ENCODE assay signal across 21 cellular contexts in the genomic region with DNA sequence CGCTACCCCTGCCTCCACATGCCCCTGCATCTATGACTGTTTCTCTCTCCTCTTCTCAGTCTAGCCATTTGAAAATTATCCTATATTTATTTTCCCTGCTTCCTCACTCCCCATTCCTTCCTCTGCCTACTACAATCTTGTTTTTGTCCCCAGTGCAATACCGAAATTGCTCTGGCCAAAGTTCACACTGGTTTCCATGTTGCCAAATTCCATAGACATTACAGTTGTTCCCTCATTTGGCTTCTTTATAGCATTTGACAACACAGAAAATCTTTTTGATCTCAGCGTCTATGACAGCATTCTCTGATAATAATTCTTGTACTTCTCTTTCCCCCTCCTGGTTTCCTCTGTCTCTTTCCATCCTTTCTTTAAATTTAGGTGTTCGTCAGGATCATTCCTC.
DNase-seq lines count a peak whose midpoint lies in the region; ATAC-seq, FAIRE-seq and TF ChIP-seq lines count a peak whose summit lies in the region.
"Had no signal": no experiment of that assay in that cellular context is flagged by ENCODE, and none has a peak within 500 bp of the region (broad histone marks: within the 10 kb centered on the region; RNA-seq: fewer than 3 reads in every experiment).

No MANE protein-coding gene starts in this region.

- no peak for TF ChIP-seq POLR2A in Peyer's patch (IDR thresholded peaks at IDR 0.05)

- peak overlapping the region; percentile 66 for H3K27ac Mint-ChIP-seq in CD8-positive, alpha-beta T cell
- H3K27ac Mint-ChIP-seq: activated naive CD8-positive, alpha-beta T cell treated with anti-CD3 and anti-CD28 coated beads, Interleukin-2, amount 50 U/mL, for 24 hours; T-cell had no signal

- H3K4me1 ChIP-seq in CD8-positive, alpha-beta T cell (ENCODE audit: insufficient read depth, low read length), result no peaks in the 10 kb centered on the region
- H3K4me1 ChIP-seq in small intestine (ENCODE audit: control insufficient read depth in 2 of 2, insufficient read depth in 1 of 2, low read depth in 1 of 2, low read length in 1 of 2) (no peaks in the 10 kb centered on the region), Peyer's patch (no peaks in the 10 kb centered on the region)
- H3K4me1 ChIP-seq: right lobe of liver, vagina had no signal

- CTCF ChIA-PET in CD8-positive, alpha-beta T cell (lab: Charles Lee), result no interaction called here

- no peaks in the 10 kb centered on the region for H3K9me3 Mint-ChIP-seq in CD8-positive, alpha-beta T cell

- H3K27ac ChIP-seq in CD8-positive, alpha-beta T cell (ENCODE audit: low read depth, low read length), result no peak overlapping the region
- H3K27ac ChIP-seq in small intestine (ENCODE audit: low read depth in 1 of 2, low read length in 1 of 2) (no peak overlapping the region), Peyer's patch (no peak overlapping the region)
- H3K27ac ChIP-seq: ovary, right lobe of liver, vagina had no signal

- no peak for TF ChIP-seq CTCF in CD8-positive, alpha-beta T cell (IDR thresholded peaks at IDR 0.05)
- TF ChIP-seq CTCF in fibroblast of the aortic adventitia (IDR thresholded peaks at IDR 0.05; ENCODE audit: insufficient read depth, low read length) (no peak), Peyer's patch (IDR thresholded peaks at IDR 0.05) (no peak)

- DNase-seq in CD8-positive, alpha-beta T cell, result no peak
- DNase-seq in NCI-H226 (peak; percentile 8), fibroblast of the aortic adventitia (ENCODE audit: low read depth) (peak; percentile 28), small intestine (peak; percentile 77), NCI-H510A (lab: John Stamatoyannopoulos, UW) (no peak), Peyer's patch (no peak), CD1c-positive myeloid dendritic cell (ENCODE audit: extremely low spot score) (no peak)
- DNase-seq in activated CD4-positive, CD25-positive, alpha-beta regulatory T cell treated with anti-CD3 and anti-CD28 coated beads, Interleukin-2, amount 50 U/mL, for 72 hours, result no peak
- DNase-seq: activated CD4-positive, alpha-beta T cell treated with anti-CD3 and anti-CD28 coated beads for 48 hours; activated naive CD8-positive, alpha-beta T cell treated with anti-CD3 and anti-CD28 coated beads, Interleukin-2, amount 50 U/mL, for 24 hours; dermis blood vessel endothelial cell; DND-41; kidney glomerular epithelial cell; mesenchymal stem cell; naive thymus-derived CD8-positive, alpha-beta T cell; ovary; right lobe of liver; SHP77; T-cell had no signal

- H3K36me3 ChIP-seq in CD8-positive, alpha-beta T cell (ENCODE audit: insufficient read depth, low read length), result no peaks in the 10 kb centered on the region
- H3K36me3 ChIP-seq in small intestine (ENCODE audit: control insufficient read depth in 2 of 2, insufficient read depth in 2 of 2, low read length in 2 of 2), result no peaks in the 10 kb centered on the region
- H3K36me3 ChIP-seq in Peyer's patch, result no peaks in the 10 kb centered on the region
- H3K36me3 ChIP-seq: ovary, right lobe of liver, vagina had no signal

- H3K27me3 Mint-ChIP-seq in CD8-positive, alpha-beta T cell (ENCODE audit: low read depth), result no peaks in the 10 kb centered on the region
- H3K27me3 Mint-ChIP-seq: activated naive CD8-positive, alpha-beta T cell treated with anti-CD3 and anti-CD28 coated beads, Interleukin-2, amount 50 U/mL, for 24 hours; naive thymus-derived CD8-positive, alpha-beta T cell; T-cell had no signal

- POLR2A ChIA-PET in CD8-positive, alpha-beta T cell (lab: Charles Lee), result no interaction called here

- no peaks in the 10 kb centered on the region for H3K9me3 ChIP-seq in CD8-positive, alpha-beta T cell (ENCODE audit: low read length)
- H3K9me3 ChIP-seq in small intestine (ENCODE audit: control insufficient read depth, low read depth), result no peaks in the 10 kb centered on the region
- H3K9me3 ChIP-seq in Peyer's patch, result no peaks in the 10 kb centered on the region
- H3K9me3 ChIP-seq: ovary, right lobe of liver, vagina had no signal

- peaks cover 25% of the 10 kb centered on the region for H3K36me3 Mint-ChIP-seq in CD8-positive, alpha-beta T cell

- H3K4me3 Mint-ChIP-seq in CD8-positive, alpha-beta T cell, result no peak overlapping the region
- H3K4me3 Mint-ChIP-seq: activated naive CD8-positive, alpha-beta T cell treated with anti-CD3 and anti-CD28 coated beads, Interleukin-2, amount 50 U/mL, for 24 hours; T-cell had no signal

- WGBS in small intestine, 3 donors, result 23 to 49% (median 40%) methylated on average over 3 to 4 of the region's 4 CpGs

- no peak overlapping the region for H3K4me3 ChIP-seq in CD8-positive, alpha-beta T cell (ENCODE audit: low read depth, low read length)
- H3K4me3 ChIP-seq in fibroblast of the aortic adventitia (ENCODE audit: low read depth, low read length) (no peak overlapping the region), small intestine (ENCODE audit: low read depth in 1 of 2, low read length in 2 of 2) (no peak overlapping the region), Peyer's patch (no peak overlapping the region)
- H3K4me3 ChIP-seq: ovary, right lobe of liver, vagina had no signal

- no peak for ATAC-seq in CD8-positive, alpha-beta T cell
- ATAC-seq: activated naive CD8-positive, alpha-beta T cell treated with anti-CD3 and anti-CD28 coated beads, Interleukin-2, amount 50 U/mL, for 24 hours; naive thymus-derived CD8-positive, alpha-beta T cell; T-cell had no signal

- peaks cover 9% of the 10 kb centered on the region for H3K4me1 Mint-ChIP-seq in CD8-positive, alpha-beta T cell (ENCODE audit: low read depth)

- FAIRE-seq in small intestine (lab: Jason Lieb, UNC), result no peak
- FAIRE-seq: TTC549 had no signal

- no peaks in the 10 kb centered on the region for H3K27me3 ChIP-seq in CD8-positive, alpha-beta T cell (ENCODE audit: insufficient read depth, low read length)
- H3K27me3 ChIP-seq in small intestine (ENCODE audit: control insufficient read depth in 2 of 2, insufficient read depth in 2 of 2, low read length in 2 of 2) (no peaks in the 10 kb centered on the region), Peyer's patch (no peaks in the 10 kb centered on the region)
- H3K27me3 ChIP-seq: ovary, right lobe of liver, vagina had no signal

- intact Hi-C loops in CD8-positive, alpha-beta T cell (cut with DNase I, micrococcal nuclease), result no loop called here

Comparison
In these comparisons a context has a peak if more than half of its experiments do, and no peak if none do; other contexts are left out.
1. DNase-seq: peak in NCI-H226 (single experiment), fibroblast of the aortic adventitia (single experiment) and small intestine (single experiment); none in CD8-positive, alpha-beta T cell (0 of 7), NCI-H510A (single experiment), Peyer's patch (0 of 3), CD1c-positive myeloid dendritic cell (single experiment) and activated CD4-positive, CD25-positive, alpha-beta regulatory T cell treated with anti-CD3 and anti-CD28 coated beads, Interleukin-2, amount 50 U/mL, for 72 hours (single experiment).